13 cellular contexts compared by ENCODE assay signal in the genomic region with DNA sequence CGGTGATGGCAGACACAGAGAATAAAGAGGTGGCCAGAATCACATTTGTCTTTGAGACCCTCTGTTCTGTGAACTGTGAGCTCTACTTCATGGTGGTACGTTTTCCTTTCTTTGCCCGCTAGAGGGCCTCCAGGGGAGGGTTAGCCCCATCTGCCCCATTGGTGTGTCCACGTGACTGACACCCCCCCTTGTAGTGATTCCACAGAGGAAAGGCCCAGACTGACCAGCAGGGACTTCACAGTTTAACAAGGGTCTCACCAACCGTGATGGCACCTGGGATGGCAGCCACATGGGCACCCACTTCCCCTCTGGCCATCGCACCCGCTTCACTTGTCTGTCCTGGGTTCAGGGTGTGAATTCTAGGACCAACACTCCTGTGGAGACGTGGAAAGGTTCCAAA. TPM values are rescaled to one million over a fixed set of nuclear protein-coding genes. Genes with fewer than 3 reads are reported as not detected.
DNase-seq lines count a peak whose midpoint lies in the region; ATAC-seq and TF ChIP-seq lines count a peak whose summit lies in the region.
"Had no signal": no experiment of that assay in that cellular context is flagged by ENCODE, and none has a peak within 500 bp of the region (broad histone marks: within the 10 kb centered on the region; RNA-seq: fewer than 3 reads in every experiment).

No MANE protein-coding gene starts in this region.

- DNase-seq in GM13977 (ENCODE audit: low spot score) (no peak), PC-3 (no peak), fibroblast of the aortic adventitia (ENCODE audit: low read depth) (no peak), globus pallidus (ENCODE audit: low spot score) (no peak), hippocampal formation (lab: John Stamatoyannopoulos, UW) (no peak)
- no peak for DNase-seq in CD4-positive, alpha-beta T cell
- DNase-seq: activated naive CD4-positive, alpha-beta T cell treated with anti-CD3 and anti-CD28 coated beads, Interleukin-2, amount 50 U/mL, for 16 hours; immature natural killer cell; NCI-H2107; stimulated activated CD8-positive, alpha-beta memory T cell treated with anti-CD3 and anti-CD28 coated beads, Interleukin-4, amount 100 ng/mL, for 48 hours had no signal

- H4K20me1 ChIP-seq in PC-3 (ENCODE audit: low read length), result no peaks in the 10 kb centered on the region

- H3K4me2 ChIP-seq in PC-3 (ENCODE audit: low read length), result no peak overlapping the region

- no peaks in the 10 kb centered on the region for H3K9me2 ChIP-seq in PC-3 (replicated peaks; ENCODE audit: low read length)

- no peaks in the 10 kb centered on the region for H3K4me1 ChIP-seq in PC-3 (ENCODE audit: insufficient read depth, low read length)
- H3K4me1 ChIP-seq: parathyroid adenoma had no signal

- no peaks in the 10 kb centered on the region for H3K27me3 Mint-ChIP-seq in CD4-positive, alpha-beta T cell

- no TSS peak for BruUV-seq in PC-3 (replicated peaks; lab: Mats Ljungman, UMichigan)

- H3K27me3 ChIP-seq in PC-3 (ENCODE audit: low read length), result no peaks in the 10 kb centered on the region
- H3K27me3 ChIP-seq in CD4-positive, alpha-beta T cell (ENCODE audit: control insufficient read depth, insufficient read depth, low read length), result no peaks in the 10 kb centered on the region

- POLR2A ChIA-PET in PC-3 (lab: Charles Lee; ENCODE audit: unreplicated experiment), result no interaction called here
- POLR2A ChIA-PET in CD4-positive, alpha-beta T cell (lab: Charles Lee), result no interaction called here

- H3K36me3 Mint-ChIP-seq in CD4-positive, alpha-beta T cell (ENCODE audit: low read depth), result peaks cover 10% of the 10 kb centered on the region

- ATAC-seq in PC-3 (no peak), HG02840 (IDR thresholded peaks at IDR 0.05; ENCODE audit: low FRiP score, unreplicated experiment) (no peak)
- no peak for ATAC-seq in CD4-positive, alpha-beta T cell (ENCODE audit: poor library complexity)

- peaks cover 10% of the 10 kb centered on the region for H3K4me1 Mint-ChIP-seq in CD4-positive, alpha-beta T cell (ENCODE audit: low read depth)
- H3K4me1 Mint-ChIP-seq: immature natural killer cell had no signal

- no peak overlapping the region for H2AFZ ChIP-seq in PC-3 (ENCODE audit: low read length)
- H2AFZ ChIP-seq: parathyroid adenoma had no signal

- no peak overlapping the region for H3K4me3 Mint-ChIP-seq in CD4-positive, alpha-beta T cell
- H3K4me3 Mint-ChIP-seq: immature natural killer cell had no signal

- no peaks in the 10 kb centered on the region for H3K9me3 Mint-ChIP-seq in CD4-positive, alpha-beta T cell
- H3K9me3 Mint-ChIP-seq: immature natural killer cell had no signal

- no peaks in the 10 kb centered on the region for H3F3A ChIP-seq in PC-3 (ENCODE audit: low read length, unreplicated experiment)

- no peak overlapping the region for H3K9ac ChIP-seq in PC-3 (ENCODE audit: low read length)
- H3K9ac ChIP-seq: parathyroid adenoma had no signal

- no peak overlapping the region for H3K4me3 ChIP-seq in PC-3 (ENCODE audit: low read length)
- no peak overlapping the region for H3K4me3 ChIP-seq in fibroblast of the aortic adventitia (ENCODE audit: low read depth, low read length)

- H3K27ac Mint-ChIP-seq in CD4-positive, alpha-beta T cell, result no peak overlapping the region
- H3K27ac Mint-ChIP-seq: immature natural killer cell had no signal

- H3K9me3 ChIP-seq in PC-3 (ENCODE audit: low read length), result no peaks in the 10 kb centered on the region
- no peaks in the 10 kb centered on the region for H3K9me3 ChIP-seq in CD4-positive, alpha-beta T cell (ENCODE audit: control insufficient read depth, low read length)

- TF ChIP-seq CTCF in 22Rv1 (IDR thresholded peaks at IDR 0.05) (peak; percentile 13; the same call in 1 of the 2 replicates), GM13977 (IDR thresholded peaks at IDR 0.05; ENCODE audit: extremely low read depth, insufficient read depth, missing control alignments) (peak; percentile 35), PC-3 (conservative IDR thresholded peaks at IDR 0.05; ENCODE audit: low read depth, low read length) (peak; percentile 24; the same call in 1 of the 2 replicates), fibroblast of the aortic adventitia (IDR thresholded peaks at IDR 0.05; ENCODE audit: insufficient read depth, low read length) (peak; percentile 10)
- no peak for TF ChIP-seq CTCF in CD4-positive, alpha-beta T cell (IDR thresholded peaks at IDR 0.05)

- no peaks in the 10 kb centered on the region for H3K36me3 ChIP-seq in PC-3 (ENCODE audit: low read depth, low read length)

- intact Hi-C loops in PC-3 (cut with micrococcal nuclease), result no loop called here
- intact Hi-C loops in CD4-positive, alpha-beta T cell (cut with DNase I, micrococcal nuclease), result no loop called here

- H3K27ac ChIP-seq in 22Rv1, result no peak overlapping the region
- H3K27ac ChIP-seq in PC-3 (ENCODE audit: low read length), result no peak overlapping the region
- H3K27ac ChIP-seq in CD4-positive, alpha-beta T cell (ENCODE audit: low read depth, low read length), result no peak overlapping the region
- H3K27ac ChIP-seq: parathyroid adenoma had no signal

- H3K79me2 ChIP-seq in PC-3 (ENCODE audit: low read length), result no peaks in the 10 kb centered on the region
- H3K79me2 ChIP-seq: parathyroid adenoma had no signal

- CTCF ChIA-PET in PC-3 (lab: Charles Lee), result no interaction called here
- CTCF ChIA-PET in CD4-positive, alpha-beta T cell (lab: Charles Lee), result no interaction called here

- in situ Hi-C loops in GM13977 (cut with MboI; ENCODE audit: low pct_unique_long_range_greater_than_20kb, low sequenced_read_pairs, unreplicated experiment), result no loop called here

RNA-seq across cellular contexts. Expression of gene SARS1, which starts 22.3 kb away (rescaled TPM):
- total RNA-seq in PC-3 (2014; rRNA removed) (146 and 158 TPM in 2 replicates), fibroblast of the aortic adventitia (ENCODE audit: low replicate concordance) (321 and 576 TPM in 2 replicates)
- 100 to 1,000 TPM; 122 to 131 TPM for total RNA-seq in CD4-positive, alpha-beta T cell

RNA-seq across cellular contexts. Expression of gene CELSR2, which starts 58.0 kb away (rescaled TPM):
- total RNA-seq in PC-3 (2014; rRNA removed) (3.6 and 6.4 TPM in 2 replicates), fibroblast of the aortic adventitia (ENCODE audit: low replicate concordance) (0.36 and 0.90 TPM in 2 replicates)
- 1 to 10 TPM; 3.6 TPM for total RNA-seq in CD4-positive, alpha-beta T cell
